In genomic region chr11:72642815-72643511, GRCh38 we compare ENCODE assay signal across 1 cellular context.
A peak's percentile ranks its signal among the peaks of the same experiment; 100 is the strongest.
TF ChIP-seq lines count a peak whose summit lies in the region.

No MANE protein-coding gene starts in this region.

TF ChIP-seq in K562, 482 proteins besides CTCF, POLR2A, EP300 and RAD21 (continued from another document and continues in another):
- peak; percentile 92 for TF ChIP-seq MGA (IDR thresholded peaks at IDR 0.05)
- no peak for TF ChIP-seq RBM17 (IDR thresholded peaks at IDR 0.05; ENCODE audit: borderline replicate concordance, low read depth, low read length)
- TF ChIP-seq ZBTB26 (CRISPR knock-in tag; IDR thresholded peaks at IDR 0.05) = no peak
- peak; percentile 81 for TF ChIP-seq CTCFL (IDR thresholded peaks at IDR 0.05; ENCODE audit: borderline replicate concordance, insufficient read depth, low read depth, low read length, poor library complexity, severe bottlenecking)
- no peak for TF ChIP-seq STAT6 (CRISPR knock-in tag; IDR thresholded peaks at IDR 0.05)
- no peak for TF ChIP-seq HES1 (IDR thresholded peaks at IDR 0.05; ENCODE audit: low read depth)
- TF ChIP-seq ZFX (CRISPR knock-in tag; IDR thresholded peaks at IDR 0.05) = peak; percentile 63; the same call in 1 of the 2 replicates
- peak; percentile 47 for TF ChIP-seq U2AF1 (optimal IDR thresholded peaks at IDR 0.05; ENCODE audit: low read depth, low read length)
- TF ChIP-seq CREBBP (IDR thresholded peaks at IDR 0.05; ENCODE audit: low read depth, low read length) = no peak
- TF ChIP-seq THRAP3 (IDR thresholded peaks at IDR 0.05; ENCODE audit: borderline replicate concordance) = no peak
- TF ChIP-seq MAX (CRISPR knock-in tag; IDR thresholded peaks at IDR 0.05) = peak; percentile 97
- TF ChIP-seq CHD7 (IDR thresholded peaks at IDR 0.05; ENCODE audit: low read depth, low read length) = no peak
